10 cellular contexts compared by ENCODE assay signal in genomic region chr1:230170153-230170547, GRCh38.
DNase-seq lines count a peak whose midpoint lies in the region; ATAC-seq and TF ChIP-seq lines count a peak whose summit lies in the region.
"Had no signal": no experiment of that assay in that cellular context is flagged by ENCODE, and none has a peak within 500 bp of the region (broad histone marks: within the 10 kb centered on the region; RNA-seq: fewer than 3 reads in every experiment).

No MANE protein-coding gene starts in this region.

- TF ChIP-seq EP300 in gastroesophageal sphincter (IDR thresholded peaks at IDR 0.05): no peak

- H2BK12ac ChIP-seq in H9 (ENCODE audit: insufficient read length, low read depth, low read length): no peak overlapping the region

- H2BK120ac ChIP-seq in H9 (ENCODE audit: low read depth, low read length, poor library complexity, severe bottlenecking): no peak overlapping the region

- no CpG with 5 or more reads among the region's 1 CpG for WGBS in H9 (ENCODE audit: extremely low coverage, insufficient read length, low lambda C conversion rate)
- 22 to 79% (median 28%) methylated on average over 1 of the region's 1 CpG for WGBS in psoas muscle, 3 donors
- 98 to 100% methylated on average over 1 of the region's 1 CpG for WGBS in GM23248 (ENCODE audit: low coverage in 1 of 2, low lambda C conversion rate in 2 of 2, missing lambda C conversion rate in 2 of 2), 2 experiments
- WGBS in gastroesophageal sphincter (ENCODE audit: low coverage in 1 of 2), 2 donors: 67 to 100% methylated on average over 1 of the region's 1 CpG

- H3K4me1 ChIP-seq in H9 (ENCODE audit: insufficient read depth, low read length): peaks cover 6% of the 10 kb centered on the region
- peaks cover 51% of the 10 kb centered on the region for H3K4me1 ChIP-seq in psoas muscle
- H3K4me1 ChIP-seq in GM23248 (ENCODE audit: insufficient read depth): peaks cover 26% of the 10 kb centered on the region
- peaks cover 0 to 81% (median 0%) of the 10 kb centered on the region in 3 donors for H3K4me1 ChIP-seq in gastroesophageal sphincter

- peaks cover 5 to 13% of the 10 kb centered on the region in 2 experiments for H3K9me3 Mint-ChIP-seq in H9
- H3K9me3 Mint-ChIP-seq in activated T-helper 17 cell treated with anti-CD3 and anti-CD28 coated beads, Interleukin-2, amount 50 U/mL, for 72 hours: no peaks in the 10 kb centered on the region
- H3K9me3 Mint-ChIP-seq: activated naive CD4-positive, alpha-beta T cell treated with anti-CD3 and anti-CD28 coated beads, Interleukin-2, amount 10 ng/mL, durations not matched to agents 7 days and 5 days had no signal

- no peak overlapping the region for H3K18ac ChIP-seq in H9 (ENCODE audit: insufficient read length, low read depth, low read length)

- H3K36me3 Mint-ChIP-seq in H9 (ENCODE audit: insufficient read depth in 1 of 3, low read depth in 3 of 3): peaks cover 4 to 12% (median 6%) of the 10 kb centered on the region in 3 experiments
- H3K36me3 Mint-ChIP-seq in activated T-helper 17 cell treated with anti-CD3 and anti-CD28 coated beads, Interleukin-2, amount 50 U/mL, for 72 hours (ENCODE audit: low read depth): no peaks in the 10 kb centered on the region
- H3K36me3 Mint-ChIP-seq: activated naive CD4-positive, alpha-beta T cell treated with anti-CD3 and anti-CD28 coated beads, Interleukin-2, amount 10 ng/mL, durations not matched to agents 7 days and 5 days had no signal

- H2AK5ac ChIP-seq in H9 (ENCODE audit: insufficient read length, low read length): no peak overlapping the region

- H4K8ac ChIP-seq in H9 (replicated peaks; ENCODE audit: insufficient read length, low read depth, low read length): no peak overlapping the region

- peaks cover 3% of the 10 kb centered on the region for H3K79me1 ChIP-seq in H9 (ENCODE audit: insufficient read depth, low read depth, low read length, poor library complexity, severe bottlenecking)

- H3K4me1 Mint-ChIP-seq in H9: peaks cover 35 to 42% of the 10 kb centered on the region in 2 experiments
- peaks cover 33% of the 10 kb centered on the region for H3K4me1 Mint-ChIP-seq in activated T-helper 17 cell treated with anti-CD3 and anti-CD28 coated beads, Interleukin-2, amount 50 U/mL, for 72 hours

- H3K4me2 ChIP-seq in H9 (ENCODE audit: insufficient read depth, insufficient read length, low read length): no peak overlapping the region
- no peak overlapping the region for H3K4me2 ChIP-seq in GM23248 (ENCODE audit: unreplicated experiment)

- no peak overlapping the region for H4K5ac ChIP-seq in H9 (ENCODE audit: insufficient read length, low read depth, low read length)

- H3K14ac ChIP-seq in H9 (ENCODE audit: insufficient read depth, low read length): no peak overlapping the region

- no peaks in the 10 kb centered on the region for H3K9me2 ChIP-seq in GM23248 (ENCODE audit: insufficient read depth)

- H3K27ac ChIP-seq in H9 (ENCODE audit: insufficient read length, low read depth, low read length) (no peak overlapping the region), psoas muscle (peak overlapping the region; percentile 64), GM23248 (no peak overlapping the region), gastroesophageal sphincter (peak overlapping the region in 2 of 4 donors; percentile 48 to 61)

- H3K9ac ChIP-seq in H9 (ENCODE audit: extremely low read depth, insufficient read length, low read length) (no peak overlapping the region), GM23248 (no peak overlapping the region)

- no peak for TF ChIP-seq POLR2A in gastroesophageal sphincter (IDR thresholded peaks at IDR 0.05)

- no peak overlapping the region for H2AFZ ChIP-seq in H9 (ENCODE audit: low read length)
- no peak overlapping the region for H2AFZ ChIP-seq in GM23248

- TF ChIP-seq CTCF in GM12865 (IDR thresholded peaks at IDR 0.05; ENCODE audit: insufficient read depth, low read depth, low read length, missing control alignments) (no peak), H9 (conservative IDR thresholded peaks at IDR 0.05) (no peak), psoas muscle (IDR thresholded peaks at IDR 0.05) (no peak), gastroesophageal sphincter (IDR thresholded peaks at IDR 0.05) (no peak)

- H4K91ac ChIP-seq in H9 (ENCODE audit: insufficient read length, low read depth, low read length): no peak overlapping the region

- intact Hi-C loops in psoas muscle (cut with DNase I): loop anchor here in 1 of 2 donors (5.0 to 10.0 kb wide), 2 partner anchors 68 to 305 kb away; no protein-coding TSS in a partner anchor

- no peak overlapping the region for H3T11ph ChIP-seq in H9 (ENCODE audit: low read length)

- H3K79me2 ChIP-seq in H9 (ENCODE audit: insufficient read depth, low read length): peaks cover 2% of the 10 kb centered on the region; the same call in 1 of the 2 replicates
- H3K79me2 ChIP-seq in GM23248 (ENCODE audit: insufficient read depth): peaks cover 90% of the 10 kb centered on the region

- no peak for ATAC-seq in activated T-helper 17 cell treated with anti-CD3 and anti-CD28 coated beads, Interleukin-2, amount 50 U/mL, for 72 hours (replicated peaks)
- ATAC-seq in psoas muscle (no peak), gastroesophageal sphincter (no peak)

- H3K36me3 ChIP-seq in psoas muscle (ENCODE audit: insufficient read depth in 1 of 2, low read depth in 1 of 2) (no peaks in the 10 kb centered on the region), GM23248 (ENCODE audit: low read depth) (no peaks in the 10 kb centered on the region), gastroesophageal sphincter (no peaks in the 10 kb centered on the region)

- H3K4ac ChIP-seq in H9 (ENCODE audit: low read depth, low read length): no peak overlapping the region

- peak; percentile 30 for DNase-seq in GM12865 (ENCODE audit: low read depth)
- DNase-seq in H9: peak; percentile 1
- no peak for DNase-seq in psoas muscle
- no peak for DNase-seq in globus pallidus (ENCODE audit: low spot score)
- DNase-seq in GM23248: no peak
- DNase-seq in NCI-H1105 (lab: John Stamatoyannopoulos, UW): no peak
- DNase-seq: activated naive CD4-positive, alpha-beta T cell treated with anti-CD3 and anti-CD28 coated beads, Interleukin-2, amount 10 ng/mL, durations not matched to agents 7 days and 5 days had no signal

- no peak overlapping the region for H2BK20ac ChIP-seq in H9 (ENCODE audit: low read depth, low read length, poor library complexity, severe bottlenecking)

- no peak overlapping the region for H3K23ac ChIP-seq in H9 (ENCODE audit: insufficient read length, low read depth, low read length)

- H3K27me3 ChIP-seq in H9 (ENCODE audit: insufficient read depth, low read length) (no peaks in the 10 kb centered on the region), psoas muscle (ENCODE audit: insufficient read depth in 3 of 3, low read length in 2 of 3) (no peaks in the 10 kb centered on the region), GM23248 (replicated peaks; ENCODE audit: insufficient read depth) (no peaks in the 10 kb centered on the region), gastroesophageal sphincter (no peaks in the 10 kb centered on the region)

- H3K4me3 Mint-ChIP-seq in H9: no peak overlapping the region
- H3K4me3 Mint-ChIP-seq in activated T-helper 17 cell treated with anti-CD3 and anti-CD28 coated beads, Interleukin-2, amount 50 U/mL, for 72 hours: peak overlapping the region; percentile 1
- H3K4me3 Mint-ChIP-seq: neural crest cell had no signal

- no peak overlapping the region for H2BK5ac ChIP-seq in H9 (ENCODE audit: insufficient read length, low read length)

- H3K56ac ChIP-seq in H9 (ENCODE audit: insufficient read length, low read depth, low read length): no peak overlapping the region

- no peaks in the 10 kb centered on the region for H3K23me2 ChIP-seq in H9 (ENCODE audit: insufficient read length, low read depth, low read length, poor library complexity, severe bottlenecking)

- H3F3A ChIP-seq in GM23248 (ENCODE audit: insufficient read depth): peaks cover 29% of the 10 kb centered on the region

- H3K9me3 ChIP-seq in H9 (ENCODE audit: control insufficient read depth, low read depth, low read length) (no peaks in the 10 kb centered on the region), psoas muscle (no peaks in the 10 kb centered on the region), GM23248 (ENCODE audit: low read depth) (no peaks in the 10 kb centered on the region), gastroesophageal sphincter (no peaks in the 10 kb centered on the region)

- H3K27me3 Mint-ChIP-seq in H9 (ENCODE audit: low read depth): no peaks in the 10 kb centered on the region
- no peaks in the 10 kb centered on the region for H3K27me3 Mint-ChIP-seq in activated T-helper 17 cell treated with anti-CD3 and anti-CD28 coated beads, Interleukin-2, amount 50 U/mL, for 72 hours
- H3K27me3 Mint-ChIP-seq: activated naive CD4-positive, alpha-beta T cell treated with anti-CD3 and anti-CD28 coated beads, Interleukin-2, amount 10 ng/mL, durations not matched to agents 7 days and 5 days had no signal

- H3K4me3 ChIP-seq in GM12865 (ENCODE audit: low read depth, low read length): no peak overlapping the region
- peak overlapping the region; percentile 52 for H3K4me3 ChIP-seq in psoas muscle
- no peak overlapping the region for H3K4me3 ChIP-seq in GM23248
- peak overlapping the region in 1 of 2 donors; percentile 20 for H3K4me3 ChIP-seq in gastroesophageal sphincter

- H2BK15ac ChIP-seq in H9 (ENCODE audit: low read depth, low read length): no peak overlapping the region

- no peak overlapping the region; a peak in 1 of 7 replicates for H3K27ac Mint-ChIP-seq in H9
- H3K27ac Mint-ChIP-seq in activated T-helper 17 cell treated with anti-CD3 and anti-CD28 coated beads, Interleukin-2, amount 50 U/mL, for 72 hours: no peak overlapping the region

- H4K20me1 ChIP-seq in H9 (ENCODE audit: control insufficient read depth, insufficient read depth, insufficient read length) (no peaks in the 10 kb centered on the region), GM23248 (ENCODE audit: insufficient read depth) (peaks cover 4% of the 10 kb centered on the region; the same call in 1 of the 2 replicates)

- in situ Hi-C loops in GM23248 (cut with MboI): no loop called here

Comparison
In these comparisons a context has a peak if more than half of its experiments do, and no peak if none do; other contexts are left out.
1. DNase-seq: peak in GM12865 (single experiment) and H9 (single experiment); none in psoas muscle (0 of 2), globus pallidus (single experiment), GM23248 (single experiment) and NCI-H1105 (single experiment).